Comparison of ENCODE assay signal across 9 cellular contexts in the genomic region with DNA sequence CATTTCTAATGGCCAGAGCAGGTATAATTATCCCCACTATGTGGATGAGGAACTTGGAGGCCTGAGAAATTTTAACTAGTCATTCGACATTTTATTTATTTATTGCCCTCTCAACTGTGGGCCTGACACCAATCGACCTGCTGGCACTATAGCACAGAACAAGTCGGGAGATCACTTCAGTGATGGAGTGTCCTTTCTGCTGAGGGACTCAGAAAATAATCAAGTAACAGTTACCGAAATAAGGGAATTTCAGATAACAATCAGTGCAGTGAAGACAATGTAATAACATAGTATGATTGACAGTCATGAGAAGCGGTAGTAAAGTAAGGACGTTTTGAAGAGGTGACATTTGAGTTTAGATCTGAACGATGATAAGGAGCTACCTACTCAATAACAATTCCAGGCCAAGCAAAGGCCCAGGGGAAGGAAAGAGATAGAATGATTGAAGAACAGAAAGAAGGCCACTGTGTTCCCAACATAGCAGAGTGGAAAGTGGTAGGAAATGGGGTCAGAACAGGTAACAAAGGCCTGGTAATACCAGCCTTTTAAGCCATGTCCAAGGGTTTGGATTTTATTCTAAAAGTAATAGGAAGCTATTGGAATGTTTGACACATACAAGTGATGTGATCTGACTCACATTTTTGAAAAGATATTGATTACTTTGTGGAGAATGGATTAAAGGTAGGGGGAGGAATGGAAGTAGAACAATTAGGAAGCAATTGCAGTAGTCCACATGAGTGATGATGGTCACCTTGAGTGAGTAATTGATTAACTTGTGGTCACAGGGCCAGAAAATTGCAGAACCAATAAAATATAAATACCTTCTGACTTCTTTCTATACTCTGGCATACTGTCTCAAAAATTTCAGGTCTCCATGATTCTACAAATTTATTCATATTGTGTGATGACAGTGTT. TPM values are rescaled to one million over a fixed set of nuclear protein-coding genes. Genes with fewer than 3 reads are reported as not detected.
DNase-seq lines count a peak whose midpoint lies in the region; ATAC-seq, FAIRE-seq and TF ChIP-seq lines count a peak whose summit lies in the region.
"Had no signal": no experiment of that assay in that cellular context is flagged by ENCODE, and none has a peak within 500 bp of the region (broad histone marks: within the 10 kb centered on the region; RNA-seq: fewer than 3 reads in every experiment).

No MANE protein-coding gene starts in this region.

- H3K36me3 ChIP-seq in right atrium auricular region (peaks cover 2% of the 10 kb centered on the region), K562 (ENCODE audit: control insufficient read depth, insufficient read depth, low read length) (peaks cover 6% of the 10 kb centered on the region), mesodermal cell (ENCODE audit: control insufficient read depth, insufficient read depth, low read length) (peaks cover 11% of the 10 kb centered on the region), aorta (ENCODE audit: control insufficient read depth in 1 of 2, insufficient read depth in 2 of 2, low read length in 1 of 2) (no peaks in the 10 kb centered on the region)

- BruUV-seq in K562 (replicated peaks; lab: Mats Ljungman, UMichigan): no TSS peak

- H3K9me3 Mint-ChIP-seq in chondrocyte (ENCODE audit: low read depth): no peaks in the 10 kb centered on the region

- peaks cover 97% of the 10 kb centered on the region for H3K79me2 ChIP-seq in K562 (ENCODE audit: control insufficient read depth, insufficient read depth, low read length)

- peak overlapping the region; percentile 23 to 86; a peak in 3 of 4 replicates for H3K9ac ChIP-seq in K562 (ENCODE audit: insufficient read depth in 1 of 2, low read depth in 2 of 2, low read length in 2 of 2)

- H3K27me3 Mint-ChIP-seq in chondrocyte (ENCODE audit: low read depth): no peaks in the 10 kb centered on the region

- H3K4me3 Mint-ChIP-seq in chondrocyte (ENCODE audit: unreplicated experiment): no peak overlapping the region

- CTCF ChIA-PET in K562 (lab: Yijun Ruan, JAX; ENCODE audit: low intra/inter-chr PET ratio): interaction anchor here (0.6 kb wide), 1 partner anchor 10 kb away, joined by 3 read pairs; no protein-coding TSS in a partner anchor

- TF ChIP-seq RAD21 in K562 (CRISPR knock-in tag; conservative IDR thresholded peaks at IDR 0.05 in 1 of 2, IDR thresholded peaks at IDR 0.05 in 1 of 2): no peak

- no peak for TF ChIP-seq EP300 in K562 (IDR thresholded peaks at IDR 0.05; ENCODE audit: low read length)

- POLR2A ChIA-PET in K562 (lab: Yijun Ruan, JAX): interaction anchor here (0.6 to 1.7 kb wide), 3 partner anchors 19 to 399 kb away, joined by 3 to 5 read pairs (median 3); no protein-coding TSS in a partner anchor

- no peaks in the 10 kb centered on the region for H3K36me3 Mint-ChIP-seq in chondrocyte (ENCODE audit: low read depth)

- TF ChIP-seq CTCF in right atrium auricular region (IDR thresholded peaks at IDR 0.05) (no peak), K562 (IDR thresholded peaks at IDR 0.05 in 2 of 3, conservative IDR thresholded peaks at IDR 0.05 in 1 of 3; ENCODE audit: insufficient read depth in 2 of 3, low read depth in 1 of 3, low read length in 3 of 3) (no peak), chondrocyte (IDR thresholded peaks at IDR 0.05) (no peak)

- H3K4me3 ChIP-seq in right atrium auricular region: peak overlapping the region; percentile 83 to 94
- peak overlapping the region; percentile 79 for H3K4me3 ChIP-seq in K562
- peak overlapping the region; percentile 76 for H3K4me3 ChIP-seq in mesodermal cell (ENCODE audit: extremely low read depth, insufficient read depth, low read length, poor library complexity, severe bottlenecking)
- peak overlapping the region in 1 of 2 donors; percentile 79 for H3K4me3 ChIP-seq in aorta (ENCODE audit: low read length in 2 of 2)

- DNase-seq in right atrium auricular region (ENCODE audit: low spot score) (no peak), Right ventricle myocardium superior (no peak), K562 (ENCODE audit: extremely low read depth in 1 of 4, low spot score in 3 of 4) (peak in 1 of 4 experiments; percentile 9), aorta (no peak), UCSD-AML1 (lab: John Stamatoyannopoulos, UW; ENCODE audit: unreplicated experiment) (no peak), chondrocyte (ENCODE audit: low spot score) (no peak)
- DNase-seq: central memory CD4-positive, alpha-beta T cell had no signal

- no peaks in the 10 kb centered on the region for H3K9me3 ChIP-seq in right atrium auricular region
- H3K9me3 ChIP-seq in K562 (replicated peaks; ENCODE audit: control insufficient read depth, insufficient read depth, low read depth, low read length): no peaks in the 10 kb centered on the region
- no peaks in the 10 kb centered on the region for H3K9me3 ChIP-seq in mesodermal cell (ENCODE audit: control insufficient read depth, low read length)
- H3K9me3 ChIP-seq in aorta (ENCODE audit: control insufficient read depth, low read length): no peaks in the 10 kb centered on the region

- H3K4me1 ChIP-seq in right atrium auricular region: peaks cover 0 to 25% of the 10 kb centered on the region in 2 donors
- peaks cover 0 to 21% of the 10 kb centered on the region in 2 experiments for H3K4me1 ChIP-seq in K562 (replicated peaks in 1 of 2; ENCODE audit: control insufficient read depth in 2 of 2, insufficient read depth in 2 of 2, low read length in 2 of 2)
- no peaks in the 10 kb centered on the region for H3K4me1 ChIP-seq in mesodermal cell (ENCODE audit: control insufficient read depth, insufficient read depth, low read length, poor library complexity, severe bottlenecking)
- H3K4me1 ChIP-seq in aorta (ENCODE audit: control insufficient read depth in 1 of 2, insufficient read depth in 2 of 2, low read length in 2 of 2): peaks cover 2 to 5% of the 10 kb centered on the region in 2 donors

- no peak overlapping the region for H3K27ac Mint-ChIP-seq in chondrocyte (ENCODE audit: unreplicated experiment)

- FAIRE-seq in K562 (lab: Jason Lieb, UNC): no peak

- peak overlapping the region; percentile 97 for H3K4me2 ChIP-seq in K562 (ENCODE audit: insufficient read depth, low read length)

- H3K9me1 ChIP-seq in K562 (ENCODE audit: control insufficient read depth, insufficient read depth, low read length): no peaks in the 10 kb centered on the region

- no peaks in the 10 kb centered on the region for H4K20me1 ChIP-seq in K562 (replicated peaks; ENCODE audit: control insufficient read depth, insufficient read depth, low read length)

- intact Hi-C loops in Right ventricle myocardium superior (cut with DNase I): no loop called here
- intact Hi-C loops in K562 (cut with micrococcal nuclease): no loop called here
- intact Hi-C loops in aorta (cut with DNase I): no loop called here

- H3K27me3 ChIP-seq in right atrium auricular region (no peaks in the 10 kb centered on the region), K562 (ENCODE audit: control insufficient read depth in 2 of 2, insufficient read depth in 2 of 2, low read length in 2 of 2) (no peaks in the 10 kb centered on the region), aorta (ENCODE audit: control insufficient read depth in 1 of 2, insufficient read depth in 2 of 2, low read length in 1 of 2) (no peaks in the 10 kb centered on the region)

- H3K27ac ChIP-seq in right atrium auricular region (peak overlapping the region; percentile 90 to 94), K562 (ENCODE audit: extremely low read depth, low read depth, low read length) (peak overlapping the region; percentile 79), mesodermal cell (ENCODE audit: low read depth, low read length, severe bottlenecking) (peak overlapping the region; percentile 84), aorta (ENCODE audit: low read depth in 1 of 2, low read length in 2 of 2) (peak overlapping the region; percentile 36 to 42)

- 0% methylated on average over 7 of the region's 7 CpGs for WGBS in K562 (ENCODE audit: insufficient coverage, low coverage, missing lambda C conversion rate)
- 91 to 96% methylated on average over 3 to 5 of the region's 7 CpGs for WGBS in mesodermal cell (ENCODE audit: insufficient coverage in 2 of 2), 2 experiments
- 42 to 47% methylated on average over 7 of the region's 7 CpGs for WGBS in aorta, 2 donors

- no peak for TF ChIP-seq POLR2A in K562 (conservative IDR thresholded peaks at IDR 0.05)

- peaks cover 29% of the 10 kb centered on the region for H3K4me1 Mint-ChIP-seq in chondrocyte (ENCODE audit: low read depth)

- H2AFZ ChIP-seq in K562 (ENCODE audit: low read depth, low read length): peak overlapping the region; percentile 98

- no peak for ATAC-seq in Right ventricle myocardium superior (ENCODE audit: poor library complexity)
- no peak for ATAC-seq in K562
- no peak for ATAC-seq in aorta (ENCODE audit: low FRiP score)
- ATAC-seq in HG03460 (IDR thresholded peaks at IDR 0.05; ENCODE audit: unreplicated experiment): no peak

- in situ Hi-C loops in K562 (cut with MboI): no loop called here

RNA-seq across cellular contexts. Expression of a gene that starts 1.4 kb away (rescaled TPM):
- total RNA-seq in right atrium auricular region (10 to 100 TPM in 1 of 2 donors, 1 to 10 TPM in 1; 3.9 to 17.1 TPM), Right ventricle myocardium superior (3.8 TPM), K562 (2014; rRNA removed) (6.8 and 18.5 TPM in 2 replicates), K562 (2014; rRNA removed; fragmentation: Illumina TruSeq; extraction: Trizol) (23.2 and 25.0 TPM in 2 replicates), K562 (2015; rRNA removed; fragmentation: Illumina TruSeq; extraction: Trizol) (16.9 and 19.4 TPM in 2 replicates), K562 (2021) (15.0 and 16.1 TPM in 2 replicates), aorta (10 to 100 TPM; 20.4 to 21.5 TPM), chondrocyte (8.7 to 18.6 TPM (median 11.9 TPM) in 3 replicates)
- 25.1 and 86.8 TPM in 2 replicates for total RNA-seq in K562 (2011; cell fraction: chromatin; rRNA removed; ENCODE audit: low replicate concordance)
- total RNA-seq in K562 (2011; cell fraction: nucleolus; rRNA removed): 8.3 and 8.9 TPM in 2 replicates
- total RNA-seq in K562 (2011; cell fraction: nucleoplasm; rRNA removed): 21.1 and 36.3 TPM in 2 replicates
- polyA plus RNA-seq in K562 (2011; rRNA removed) (9.5 and 12.2 TPM in 2 replicates), K562 (2014; fragmentation: Illumina TruSeq; extraction: Trizol) (19.5 and 22.3 TPM in 2 replicates), K562 (2014; fragmentation: Nextera tagmentation; extraction: Ambion mirVana) (10 to 100 TPM; 11.6 to 13.9 TPM), K562 (2014; rRNA removed) (12.7 and 19.2 TPM in 2 replicates), aorta (1 to 10 TPM in 1 of 2 donors, under 1 TPM in 1; 0.75 to 4.0 TPM)
- 2.3 and 6.1 TPM in 2 replicates for polyA plus RNA-seq in K562 (2011; cell fraction: cytosol; rRNA removed)
- polyA plus RNA-seq in K562 (2011; cell fraction: nucleus; rRNA removed): 7.4 and 13.9 TPM in 2 replicates
- 4.4 and 14.0 TPM in 2 replicates for polyA plus RNA-seq in K562 (2012)
- polyA minus RNA-seq in K562 (2011; rRNA and poly(A)+ RNA removed): 28.5 and 32.0 TPM in 2 replicates
- polyA minus RNA-seq in K562 (2011; cell fraction: cytosol; rRNA and poly(A)+ RNA removed): 4.8 and 9.3 TPM in 2 replicates
- polyA minus RNA-seq in K562 (2011; cell fraction: nucleus; rRNA and poly(A)+ RNA removed): 22.6 and 45.3 TPM in 2 replicates
- 5.2 TPM for polyA plus RNA-seq in mesodermal cell (2013, experiment 1 of 2)
- polyA plus RNA-seq in mesodermal cell (2013, experiment 2 of 2): 7.9 TPM

RNA-seq across cellular contexts. Expression of a gene that starts 1.5 kb away (rescaled TPM):
- total RNA-seq in right atrium auricular region (10 to 100 TPM; 57.1 to 75.3 TPM), Right ventricle myocardium superior (62.7 TPM), K562 (2014; rRNA removed) (78.9 and 112 TPM in 2 replicates), K562 (2014; rRNA removed; fragmentation: Illumina TruSeq; extraction: Trizol) (24.9 and 30.0 TPM in 2 replicates), K562 (2015; rRNA removed; fragmentation: Illumina TruSeq; extraction: Trizol) (30.7 and 33.9 TPM in 2 replicates), K562 (2021) (47.3 and 50.0 TPM in 2 replicates), aorta (10 to 100 TPM; 37.0 to 47.4 TPM), chondrocyte (34.6 to 48.2 TPM (median 37.3 TPM) in 3 replicates)
- total RNA-seq in K562 (2011; cell fraction: chromatin; rRNA removed; ENCODE audit: low replicate concordance): 25.8 and 43.8 TPM in 2 replicates
- total RNA-seq in K562 (2011; cell fraction: nucleolus; rRNA removed): 24.8 and 30.4 TPM in 2 replicates
- total RNA-seq in K562 (2011; cell fraction: nucleoplasm; rRNA removed): 38.2 and 60.7 TPM in 2 replicates
- polyA plus RNA-seq in K562 (2011; rRNA removed) (33.3 and 38.1 TPM in 2 replicates), K562 (2014; fragmentation: Illumina TruSeq; extraction: Trizol) (21.5 and 41.0 TPM in 2 replicates), K562 (2014; fragmentation: Nextera tagmentation; extraction: Ambion mirVana) (10 to 100 TPM; 18.5 to 18.8 TPM), K562 (2014; rRNA removed) (69.2 and 79.1 TPM in 2 replicates), aorta (10 to 100 TPM; 40.8 to 62.6 TPM)
- 28.9 and 53.3 TPM in 2 replicates for polyA plus RNA-seq in K562 (2011; cell fraction: cytosol; rRNA removed)
- 49.8 and 50.2 TPM in 2 replicates for polyA plus RNA-seq in K562 (2011; cell fraction: nucleus; rRNA removed)
- polyA plus RNA-seq in K562 (2012): 35.9 and 42.5 TPM in 2 replicates
- 24.1 and 35.3 TPM in 2 replicates for polyA minus RNA-seq in K562 (2011; rRNA and poly(A)+ RNA removed)
- 28.4 and 35.2 TPM in 2 replicates for polyA minus RNA-seq in K562 (2011; cell fraction: cytosol; rRNA and poly(A)+ RNA removed)
- 28.8 and 41.7 TPM in 2 replicates for polyA minus RNA-seq in K562 (2011; cell fraction: nucleus; rRNA and poly(A)+ RNA removed)
- polyA plus RNA-seq in mesodermal cell (2013, experiment 1 of 2): 44.9 TPM
- polyA plus RNA-seq in mesodermal cell (2013, experiment 2 of 2): 41.3 TPM

Comparison
In these comparisons a context has a peak if more than half of its experiments do, and no peak if none do; other contexts are left out.
1. H3K27ac ChIP-seq: peak in every context shown above with its lines; median percentile 92 in right atrium auricular region; 84 in mesodermal cell; 79 in K562; 39 in aorta.